Comparison of ENCODE assay signal across 8 cellular contexts in the genomic region with DNA sequence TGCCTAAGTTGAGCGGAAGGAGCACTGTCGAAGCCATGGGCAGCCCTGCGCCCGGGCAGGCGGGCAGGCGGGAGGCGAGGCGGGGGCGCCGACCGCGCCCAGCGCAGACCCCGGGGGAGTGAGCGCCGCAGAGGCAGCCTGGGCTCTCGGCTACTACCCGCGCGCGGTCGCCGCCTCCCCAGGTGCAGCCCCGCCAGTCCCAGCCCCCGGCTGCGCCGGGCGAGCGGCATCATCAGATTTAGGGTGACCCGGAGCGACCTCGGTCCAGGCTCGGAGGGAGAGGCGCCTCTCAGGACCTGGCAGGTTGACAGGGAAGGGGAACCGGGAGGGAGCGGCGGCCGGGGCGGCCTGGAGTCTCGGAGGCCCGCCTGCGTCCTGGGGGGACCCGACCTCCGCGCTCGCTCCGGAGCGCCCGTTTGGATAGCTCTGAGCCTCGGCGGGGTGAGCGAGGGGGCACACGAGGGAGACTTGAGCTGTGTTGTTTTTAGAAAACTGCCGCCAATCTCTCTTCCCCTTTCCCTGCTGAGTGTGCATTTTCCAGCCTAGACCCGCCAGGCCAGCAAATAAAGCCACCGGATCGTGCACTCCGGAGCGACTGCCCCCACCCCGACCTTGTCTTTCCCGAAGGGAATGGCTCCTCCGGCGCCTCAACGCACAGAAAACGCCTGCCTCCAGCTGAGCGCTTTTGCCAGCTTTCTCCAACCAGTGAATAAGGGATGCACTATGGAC. TPM values are rescaled to one million over a fixed set of nuclear protein-coding genes. Genes with fewer than 3 reads are reported as not detected.
DNase-seq lines count a peak whose midpoint lies in the region; ATAC-seq, FAIRE-seq and TF ChIP-seq lines count a peak whose summit lies in the region.

No MANE protein-coding gene starts in this region.

- peak overlapping the region; percentile 76 for H3K4me3 ChIP-seq in WI38 (ENCODE audit: low read depth, low read length)

- H3K27me3 Mint-ChIP-seq in activated naive CD4-positive, alpha-beta T cell treated with anti-CD3 and anti-CD28 coated beads, Interleukin-2, amount 50 U/mL, for 24 hours = peaks cover 39% of the 10 kb centered on the region
- H3K27me3 Mint-ChIP-seq in neural crest cell (ENCODE audit: low read depth) = peaks cover 32% of the 10 kb centered on the region

- no peak for TF ChIP-seq CTCF in WI38 (IDR thresholded peaks at IDR 0.05; ENCODE audit: low read depth, low read length)
- no peak for TF ChIP-seq CTCF in neural crest cell (conservative IDR thresholded peaks at IDR 0.05)

- no peaks in the 10 kb centered on the region for H3K36me3 Mint-ChIP-seq in activated naive CD4-positive, alpha-beta T cell treated with anti-CD3 and anti-CD28 coated beads, Interleukin-2, amount 50 U/mL, for 24 hours
- H3K36me3 Mint-ChIP-seq in neural crest cell (ENCODE audit: low read depth) = peaks cover 3% of the 10 kb centered on the region

- no peak for DNase-seq in activated naive CD4-positive, alpha-beta T cell (lab: John Stamatoyannopoulos, UW)
- peak; percentile 39 to 41 for DNase-seq in frontal cortex (ENCODE audit: low spot score in 2 of 2)
- no peak for DNase-seq in neural crest cell (ENCODE audit: low read depth, low spot score)
- DNase-seq in stimulated activated naive CD4-positive, alpha-beta T cell treated with Interleukin-2 at 50 U/mL for 16 hours (lab: John Stamatoyannopoulos, UW) = no peak

- no peak for FAIRE-seq in frontal cortex (lab: Jason Lieb, UNC)

- no peak overlapping the region for H3K27ac Mint-ChIP-seq in activated naive CD4-positive, alpha-beta T cell treated with anti-CD3 and anti-CD28 coated beads, Interleukin-2, amount 50 U/mL, for 24 hours
- H3K27ac Mint-ChIP-seq in neural crest cell (ENCODE audit: unreplicated experiment) = no peak overlapping the region

- peak overlapping the region; percentile 68 for H3K4me3 Mint-ChIP-seq in activated naive CD4-positive, alpha-beta T cell treated with anti-CD3 and anti-CD28 coated beads, Interleukin-2, amount 50 U/mL, for 24 hours
- H3K4me3 Mint-ChIP-seq in neural crest cell = peak overlapping the region; percentile 93

- H3K9me3 Mint-ChIP-seq in activated naive CD4-positive, alpha-beta T cell treated with anti-CD3 and anti-CD28 coated beads, Interleukin-2, amount 50 U/mL, for 24 hours = no peaks in the 10 kb centered on the region
- no peaks in the 10 kb centered on the region for H3K9me3 Mint-ChIP-seq in neural crest cell

- ATAC-seq in GM21526 (IDR thresholded peaks at IDR 0.05; ENCODE audit: low FRiP score, unreplicated experiment) (no peak), GM18511 (IDR thresholded peaks at IDR 0.05; ENCODE audit: unreplicated experiment) (no peak)

- peaks cover 35% of the 10 kb centered on the region for H3K4me1 Mint-ChIP-seq in activated naive CD4-positive, alpha-beta T cell treated with anti-CD3 and anti-CD28 coated beads, Interleukin-2, amount 50 U/mL, for 24 hours
- H3K4me1 Mint-ChIP-seq in neural crest cell = peaks cover 29% of the 10 kb centered on the region

RNA-seq across cellular contexts. Expression of a gene that starts 2.3 kb away (rescaled TPM):
- total RNA-seq in frontal cortex (49.3 TPM), neural crest cell (14.5 and 16.1 TPM in 2 replicates)

Comparison
In these comparisons a context has a peak if more than half of its experiments do, and no peak if none do; other contexts are left out.
1. DNase-seq: peak in frontal cortex (2 of 2); none in activated naive CD4-positive, alpha-beta T cell (0 of 4), neural crest cell (single experiment) and stimulated activated naive CD4-positive, alpha-beta T cell treated with Interleukin-2 at 50 U/mL for 16 hours (single experiment).